In genomic region chr5:140043508-140043872, GRCh38 we compare ENCODE assay signal across 8 cellular contexts. TPM values are rescaled to one million over a fixed set of nuclear protein-coding genes. Genes with fewer than 3 reads are reported as not detected.
A peak's percentile ranks its signal among the peaks of the same experiment; 100 is the strongest.
DNase-seq lines count a peak whose midpoint lies in the region; ATAC-seq and TF ChIP-seq lines count a peak whose summit lies in the region.

No MANE protein-coding gene starts in this region.

- H3K27ac ChIP-seq in SJSA1, result no peak overlapping the region
- no peak overlapping the region for H3K27ac ChIP-seq in ectodermal cell (ENCODE audit: insufficient read depth, low read depth, low read length, poor library complexity, severe bottlenecking)
- H3K27ac ChIP-seq in muscle layer of duodenum (ENCODE audit: low read length), result no peak overlapping the region

- in situ Hi-C loops in GM13976 (cut with MboI; ENCODE audit: low sequenced_read_pairs, unreplicated experiment), result no loop called here

- TF ChIP-seq CTCF in GM13976 (IDR thresholded peaks at IDR 0.05; ENCODE audit: borderline replicate concordance, control extremely low read depth, extremely low read depth, insufficient read depth, missing control alignments), result no peak

- peaks cover 70% of the 10 kb centered on the region for H3K27me3 ChIP-seq in SJSA1 (replicated peaks)
- peaks cover 76% of the 10 kb centered on the region for H3K27me3 ChIP-seq in ectodermal cell (ENCODE audit: control insufficient read depth, insufficient read depth, low read length, poor library complexity, severe bottlenecking)
- H3K27me3 ChIP-seq in muscle layer of duodenum (ENCODE audit: low read depth, low read length), result peaks cover 12% of the 10 kb centered on the region

- WGBS in ectodermal cell, 2 experiments, result 1% methylated on average over 12 of the region's 12 CpGs

- H3K9me3 ChIP-seq in SJSA1 (replicated peaks) (peaks cover 2% of the 10 kb centered on the region; the same call in 1 of the 2 replicates), ectodermal cell (ENCODE audit: control insufficient read depth, low read length) (no peaks in the 10 kb centered on the region), muscle layer of duodenum (ENCODE audit: control insufficient read depth in 1 of 2, low read length in 2 of 2) (no peaks in the 10 kb centered on the region)

- H3K4me1 ChIP-seq in SJSA1 (replicated peaks) (peaks cover 23% of the 10 kb centered on the region), ectodermal cell (ENCODE audit: control insufficient read depth, insufficient read depth, low read length) (peaks cover 10% of the 10 kb centered on the region), muscle layer of duodenum (ENCODE audit: control insufficient read depth in 1 of 2, insufficient read depth in 2 of 2, low read length in 2 of 2) (peaks cover 0 to 44% of the 10 kb centered on the region in 2 donors)

- H3K4me3 ChIP-seq in SJSA1 (peak overlapping the region; percentile 40), ectodermal cell (ENCODE audit: insufficient read depth, low read depth, low read length) (peak overlapping the region; percentile 61), muscle layer of duodenum (ENCODE audit: low read depth in 1 of 2, low read length in 2 of 2) (peak overlapping the region; percentile 58 to 92)

- H3K36me3 ChIP-seq in SJSA1, result no peaks in the 10 kb centered on the region
- no peaks in the 10 kb centered on the region for H3K36me3 ChIP-seq in ectodermal cell (ENCODE audit: control insufficient read depth, insufficient read depth, low read length)
- no peaks in the 10 kb centered on the region for H3K36me3 ChIP-seq in muscle layer of duodenum (ENCODE audit: control insufficient read depth in 1 of 2, insufficient read depth in 2 of 2, low read length in 2 of 2)

- DNase-seq in GM13976 (ENCODE audit: low spot score) (peak; percentile 62), SJSA1 (ENCODE audit: low read depth in 1 of 2, low spot score in 2 of 2) (no peak), kidney tubule cell (ENCODE audit: low spot score) (no peak), GF-D8 (lab: John Stamatoyannopoulos, UW) (no peak), NCI-H446 (lab: John Stamatoyannopoulos, UW) (no peak)

- peak; percentile 27 for ATAC-seq in HG02610 (IDR thresholded peaks at IDR 0.05; ENCODE audit: unreplicated experiment)

RNA-seq across cellular contexts. Expression of gene NRG2, which starts 0.4 kb away (rescaled TPM):
- not detected in 2 replicates for total RNA-seq in SJSA1 (2014; rRNA removed; shearing (Covaris generic))
- 9.8 TPM for polyA plus RNA-seq in ectodermal cell (2013, experiment 1 of 4)
- polyA plus RNA-seq in ectodermal cell (2013, experiment 2 of 4), result 13.8 TPM
- 7.0 TPM for polyA plus RNA-seq in ectodermal cell (2013, experiment 3 of 4)
- 11.1 TPM for polyA plus RNA-seq in ectodermal cell (2013, experiment 4 of 4)
